Comparison of ENCODE assay signal across 2 cellular contexts in the genomic region with DNA sequence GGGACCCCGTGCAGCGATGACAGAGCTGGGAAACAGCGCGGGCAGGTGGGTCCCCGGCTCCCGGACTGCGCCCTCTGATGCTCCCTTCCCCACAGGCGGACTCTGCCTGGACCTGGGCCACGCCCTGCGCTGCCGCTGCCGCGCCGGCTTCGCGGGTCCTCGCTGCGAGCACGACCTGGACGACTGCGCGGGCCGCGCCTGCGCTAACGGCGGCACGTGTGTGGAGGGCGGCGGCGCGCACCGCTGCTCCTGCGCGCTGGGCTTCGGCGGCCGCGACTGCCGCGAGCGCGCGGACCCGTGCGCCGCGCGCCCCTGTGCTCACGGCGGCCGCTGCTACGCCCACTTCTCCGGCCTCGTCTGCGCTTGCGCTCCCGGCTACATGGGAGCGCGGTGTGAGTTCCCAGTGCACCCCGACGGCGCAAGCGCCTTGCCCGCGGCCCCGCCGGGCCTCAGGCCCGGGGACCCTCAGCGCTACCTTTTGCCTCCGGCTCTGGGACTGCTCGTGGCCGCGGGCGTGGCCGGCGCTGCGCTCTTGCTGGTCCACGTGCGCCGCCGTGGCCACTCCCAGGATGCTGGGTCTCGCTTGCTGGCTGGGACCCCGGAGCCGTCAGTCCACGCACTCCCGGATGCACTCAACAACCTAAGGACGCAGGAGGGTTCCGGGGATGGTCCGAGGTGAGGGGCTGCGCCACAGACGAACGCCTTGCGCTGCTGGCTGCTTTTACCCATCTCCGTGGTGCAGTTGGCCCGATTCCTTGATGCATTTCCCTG.
A peak's percentile ranks its signal among the peaks of the same experiment; 100 is the strongest.
TF ChIP-seq lines count a peak whose summit lies in the region.

No MANE protein-coding gene starts in this region.

TF ChIP-seq in A549, 52 proteins besides CTCF, POLR2A, EP300 and RAD21 (continues in another document):
- TF ChIP-seq, protein P1, sequence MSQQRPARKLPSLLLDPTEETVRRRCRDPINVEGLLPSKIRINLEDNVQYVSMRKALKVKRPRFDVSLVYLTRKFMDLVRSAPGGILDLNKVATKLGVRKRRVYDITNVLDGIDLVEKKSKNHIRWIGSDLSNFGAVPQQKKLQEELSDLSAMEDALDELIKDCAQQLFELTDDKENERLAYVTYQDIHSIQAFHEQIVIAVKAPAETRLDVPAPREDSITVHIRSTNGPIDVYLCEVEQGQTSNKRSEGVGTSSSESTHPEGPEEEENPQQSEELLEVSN (IDR thresholded peaks at IDR 0.05; ENCODE audit: borderline replicate concordance, low read depth), result peak; percentile 100
- TF ChIP-seq RNF2 (IDR thresholded peaks at IDR 0.05; ENCODE audit: borderline replicate concordance, low read depth), result no peak; the same call in 1 of the 2 replicates
- TF ChIP-seq RFX5 (IDR thresholded peaks at IDR 0.05), result peak; percentile 68; the same call in 1 of the 2 replicates
- TF ChIP-seq ZNF302 (CRISPR knock-in tag; IDR thresholded peaks at IDR 0.05), result no peak; the same call in 1 of the 2 replicates
- peak; percentile 87 for TF ChIP-seq EHF (CRISPR knock-in tag; IDR thresholded peaks at IDR 0.05)
- TF ChIP-seq HOXB5 (CRISPR knock-in tag; IDR thresholded peaks at IDR 0.05), result peak; percentile 95
- TF ChIP-seq, protein P2, sequence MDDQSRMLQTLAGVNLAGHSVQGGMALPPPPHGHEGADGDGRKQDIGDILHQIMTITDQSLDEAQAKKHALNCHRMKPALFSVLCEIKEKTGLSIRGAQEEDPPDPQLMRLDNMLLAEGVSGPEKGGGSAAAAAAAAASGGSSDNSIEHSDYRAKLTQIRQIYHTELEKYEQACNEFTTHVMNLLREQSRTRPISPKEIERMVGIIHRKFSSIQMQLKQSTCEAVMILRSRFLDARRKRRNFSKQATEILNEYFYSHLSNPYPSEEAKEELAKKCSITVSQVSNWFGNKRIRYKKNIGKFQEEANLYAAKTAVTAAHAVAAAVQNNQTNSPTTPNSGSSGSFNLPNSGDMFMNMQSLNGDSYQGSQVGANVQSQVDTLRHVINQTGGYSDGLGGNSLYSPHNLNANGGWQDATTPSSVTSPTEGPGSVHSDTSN (IDR thresholded peaks at IDR 0.05), result no peak
- TF ChIP-seq, protein P3, sequence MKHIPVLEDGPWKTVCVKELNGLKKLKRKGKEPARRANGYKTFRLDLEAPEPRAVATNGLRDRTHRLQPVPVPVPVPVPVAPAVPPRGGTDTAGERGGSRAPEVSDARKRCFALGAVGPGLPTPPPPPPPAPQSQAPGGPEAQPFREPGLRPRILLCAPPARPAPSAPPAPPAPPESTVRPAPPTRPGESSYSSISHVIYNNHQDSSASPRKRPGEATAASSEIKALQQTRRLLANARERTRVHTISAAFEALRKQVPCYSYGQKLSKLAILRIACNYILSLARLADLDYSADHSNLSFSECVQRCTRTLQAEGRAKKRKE (CRISPR knock-in tag; IDR thresholded peaks at IDR 0.05; ENCODE audit: low read depth), result peak; percentile 97
- TF ChIP-seq HOXA7 (CRISPR knock-in tag; IDR thresholded peaks at IDR 0.05), result no peak
- TF ChIP-seq JUN (IDR thresholded peaks at IDR 0.05), result peak in 1 of 2 experiments; percentile 79; a peak in 4 of 5 replicates
- TF ChIP-seq NFE2L2 (conservative IDR thresholded peaks at IDR 0.05; ENCODE audit: low read length), result no peak
- TF ChIP-seq, protein P4, sequence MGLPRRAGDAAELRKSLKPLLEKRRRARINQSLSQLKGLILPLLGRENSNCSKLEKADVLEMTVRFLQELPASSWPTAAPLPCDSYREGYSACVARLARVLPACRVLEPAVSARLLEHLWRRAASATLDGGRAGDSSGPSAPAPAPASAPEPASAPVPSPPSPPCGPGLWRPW (IDR thresholded peaks at IDR 0.05), result no peak
- TF ChIP-seq ZSCAN20 (CRISPR knock-in tag; IDR thresholded peaks at IDR 0.05), result peak; percentile 80; the same call in 1 of the 2 replicates
- TF ChIP-seq NR3C1 (IDR thresholded peaks at IDR 0.05), result no peak
- TF ChIP-seq TFCP2L1 (CRISPR knock-in tag; IDR thresholded peaks at IDR 0.05), result 0 out of 2 replicates have a peak, but pooled peaks have one; percentile 12
- TF ChIP-seq, protein P5, sequence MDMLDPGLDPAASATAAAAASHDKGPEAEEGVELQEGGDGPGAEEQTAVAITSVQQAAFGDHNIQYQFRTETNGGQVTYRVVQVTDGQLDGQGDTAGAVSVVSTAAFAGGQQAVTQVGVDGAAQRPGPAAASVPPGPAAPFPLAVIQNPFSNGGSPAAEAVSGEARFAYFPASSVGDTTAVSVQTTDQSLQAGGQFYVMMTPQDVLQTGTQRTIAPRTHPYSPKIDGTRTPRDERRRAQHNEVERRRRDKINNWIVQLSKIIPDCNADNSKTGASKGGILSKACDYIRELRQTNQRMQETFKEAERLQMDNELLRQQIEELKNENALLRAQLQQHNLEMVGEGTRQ (IDR thresholded peaks at IDR 0.05), result peak; percentile 61
- TF ChIP-seq, protein P6, sequence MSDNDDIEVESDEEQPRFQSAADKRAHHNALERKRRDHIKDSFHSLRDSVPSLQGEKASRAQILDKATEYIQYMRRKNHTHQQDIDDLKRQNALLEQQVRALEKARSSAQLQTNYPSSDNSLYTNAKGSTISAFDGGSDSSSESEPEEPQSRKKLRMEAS (IDR thresholded peaks at IDR 0.05), result peak; percentile 100
- TF ChIP-seq HEYL (CRISPR knock-in tag; IDR thresholded peaks at IDR 0.05), result no peak
- TF ChIP-seq HOXB13 (CRISPR knock-in tag; IDR thresholded peaks at IDR 0.05; ENCODE audit: low read depth), result peak; percentile 95
- peak; percentile 95 for TF ChIP-seq TP53 (CRISPR knock-in tag; IDR thresholded peaks at IDR 0.05)
- TF ChIP-seq HDAC2 (IDR thresholded peaks at IDR 0.05), result no peak; the same call in 1 of the 2 replicates
- no peak for TF ChIP-seq MAFK (IDR thresholded peaks at IDR 0.05; ENCODE audit: partially characterized antibody)
- TF ChIP-seq CBX2 (IDR thresholded peaks at IDR 0.05; ENCODE audit: borderline replicate concordance, low read depth), result no peak
- TF ChIP-seq SREBF2 (IDR thresholded peaks at IDR 0.05), result no peak
- TF ChIP-seq KDM1A (IDR thresholded peaks at IDR 0.05; ENCODE audit: low read depth), result no peak
- TF ChIP-seq FOSB (CRISPR knock-in tag; IDR thresholded peaks at IDR 0.05), result no peak
- TF ChIP-seq, protein P7, sequence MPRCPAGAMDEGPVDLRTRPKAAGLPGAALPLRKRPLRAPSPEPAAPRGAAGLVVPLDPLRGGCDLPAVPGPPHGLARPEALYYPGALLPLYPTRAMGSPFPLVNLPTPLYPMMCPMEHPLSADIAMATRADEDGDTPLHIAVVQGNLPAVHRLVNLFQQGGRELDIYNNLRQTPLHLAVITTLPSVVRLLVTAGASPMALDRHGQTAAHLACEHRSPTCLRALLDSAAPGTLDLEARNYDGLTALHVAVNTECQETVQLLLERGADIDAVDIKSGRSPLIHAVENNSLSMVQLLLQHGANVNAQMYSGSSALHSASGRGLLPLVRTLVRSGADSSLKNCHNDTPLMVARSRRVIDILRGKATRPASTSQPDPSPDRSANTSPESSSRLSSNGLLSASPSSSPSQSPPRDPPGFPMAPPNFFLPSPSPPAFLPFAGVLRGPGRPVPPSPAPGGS (IDR thresholded peaks at IDR 0.05), result peak; percentile 92; the same call in 1 of the 3 replicates
- TF ChIP-seq CEBPB (IDR thresholded peaks at IDR 0.05), result no peak
- TF ChIP-seq, protein P8, sequence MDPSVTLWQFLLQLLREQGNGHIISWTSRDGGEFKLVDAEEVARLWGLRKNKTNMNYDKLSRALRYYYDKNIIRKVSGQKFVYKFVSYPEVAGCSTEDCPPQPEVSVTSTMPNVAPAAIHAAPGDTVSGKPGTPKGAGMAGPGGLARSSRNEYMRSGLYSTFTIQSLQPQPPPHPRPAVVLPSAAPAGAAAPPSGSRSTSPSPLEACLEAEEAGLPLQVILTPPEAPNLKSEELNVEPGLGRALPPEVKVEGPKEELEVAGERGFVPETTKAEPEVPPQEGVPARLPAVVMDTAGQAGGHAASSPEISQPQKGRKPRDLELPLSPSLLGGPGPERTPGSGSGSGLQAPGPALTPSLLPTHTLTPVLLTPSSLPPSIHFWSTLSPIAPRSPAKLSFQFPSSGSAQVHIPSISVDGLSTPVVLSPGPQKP (IDR thresholded peaks at IDR 0.05; ENCODE audit: low read depth, low read length), result no peak

TF ChIP-seq in neural cell, 6 proteins besides CTCF, POLR2A, EP300 and RAD21:
- peak; percentile 51 for TF ChIP-seq POLR2AphosphoS5 (IDR thresholded peaks at IDR 0.05)
- no peak for TF ChIP-seq TAF1 (IDR thresholded peaks at IDR 0.05; ENCODE audit: low read depth)
- TF ChIP-seq EZH2 (IDR thresholded peaks at IDR 0.05; ENCODE audit: borderline replicate concordance, insufficient read depth, low read length, poor library complexity, severe bottlenecking), result no peak
- TF ChIP-seq, protein P9, sequence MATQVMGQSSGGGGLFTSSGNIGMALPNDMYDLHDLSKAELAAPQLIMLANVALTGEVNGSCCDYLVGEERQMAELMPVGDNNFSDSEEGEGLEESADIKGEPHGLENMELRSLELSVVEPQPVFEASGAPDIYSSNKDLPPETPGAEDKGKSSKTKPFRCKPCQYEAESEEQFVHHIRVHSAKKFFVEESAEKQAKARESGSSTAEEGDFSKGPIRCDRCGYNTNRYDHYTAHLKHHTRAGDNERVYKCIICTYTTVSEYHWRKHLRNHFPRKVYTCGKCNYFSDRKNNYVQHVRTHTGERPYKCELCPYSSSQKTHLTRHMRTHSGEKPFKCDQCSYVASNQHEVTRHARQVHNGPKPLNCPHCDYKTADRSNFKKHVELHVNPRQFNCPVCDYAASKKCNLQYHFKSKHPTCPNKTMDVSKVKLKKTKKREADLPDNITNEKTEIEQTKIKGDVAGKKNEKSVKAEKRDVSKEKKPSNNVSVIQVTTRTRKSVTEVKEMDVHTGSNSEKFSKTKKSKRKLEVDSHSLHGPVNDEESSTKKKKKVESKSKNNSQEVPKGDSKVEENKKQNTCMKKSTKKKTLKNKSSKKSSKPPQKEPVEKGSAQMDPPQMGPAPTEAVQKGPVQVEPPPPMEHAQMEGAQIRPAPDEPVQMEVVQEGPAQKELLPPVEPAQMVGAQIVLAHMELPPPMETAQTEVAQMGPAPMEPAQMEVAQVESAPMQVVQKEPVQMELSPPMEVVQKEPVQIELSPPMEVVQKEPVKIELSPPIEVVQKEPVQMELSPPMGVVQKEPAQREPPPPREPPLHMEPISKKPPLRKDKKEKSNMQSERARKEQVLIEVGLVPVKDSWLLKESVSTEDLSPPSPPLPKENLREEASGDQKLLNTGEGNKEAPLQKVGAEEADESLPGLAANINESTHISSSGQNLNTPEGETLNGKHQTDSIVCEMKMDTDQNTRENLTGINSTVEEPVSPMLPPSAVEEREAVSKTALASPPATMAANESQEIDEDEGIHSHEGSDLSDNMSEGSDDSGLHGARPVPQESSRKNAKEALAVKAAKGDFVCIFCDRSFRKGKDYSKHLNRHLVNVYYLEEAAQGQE (IDR thresholded peaks at IDR 0.05; ENCODE audit: borderline replicate concordance), result peak; percentile 24
- peak; percentile 18 for TF ChIP-seq SMC3 (conservative IDR thresholded peaks at IDR 0.05; ENCODE audit: poor library complexity)
- peak; percentile 95 for TF ChIP-seq MXI1 (conservative IDR thresholded peaks at IDR 0.05; ENCODE audit: poor library complexity, severe bottlenecking)
